In genomic region chr22:36389122-36389521, GRCh38 we compare ENCODE assay signal across 8 cellular contexts. TPM values are rescaled to one million over a fixed set of nuclear protein-coding genes. Genes with fewer than 3 reads are reported as not detected.
A peak's percentile ranks its signal among the peaks of the same experiment; 100 is the strongest.
DNase-seq lines count a peak whose midpoint lies in the region; ATAC-seq and TF ChIP-seq lines count a peak whose summit lies in the region.
"Not testable (repeated sequence)": the region's sequence is repeated elsewhere in the genome, so short reads cannot be mapped to it uniquely, and the experiment has no call there.

No MANE protein-coding gene starts in this region.

- WGBS in heart left ventricle, 4 donors: 82 to 86% (median 84%) methylated on average over 14 of the region's 14 CpGs

- TF ChIP-seq CTCF in AG10803 (conservative IDR thresholded peaks at IDR 0.05; ENCODE audit: low read length); RWPE2 (IDR thresholded peaks at IDR 0.05; ENCODE audit: poor library complexity, severe bottlenecking); heart left ventricle (IDR thresholded peaks at IDR 0.05): not testable (repeated sequence)

- H3K9ac ChIP-seq in HUES48 (ENCODE audit: low read depth, low read length): not testable (repeated sequence)

- not testable (repeated sequence) for H3K9me3 ChIP-seq in HUES48 (ENCODE audit: control insufficient read depth, insufficient read depth, low read length); RWPE2 (ENCODE audit: severe bottlenecking); heart left ventricle; naive thymus-derived CD4-positive, alpha-beta T cell (ENCODE audit: control insufficient read depth in 2 of 3, low read length in 3 of 3)

- H3K9me3 Mint-ChIP-seq in activated T-cell treated with anti-CD3 and anti-CD28 coated beads, Interleukin-2, amount 50 U/mL, for 72 hours; central memory CD8-positive, alpha-beta T cell; naive thymus-derived CD4-positive, alpha-beta T cell; stimulated activated effector memory CD8-positive, alpha-beta T cell treated with anti-CD3 and anti-CD28 coated beads, Interleukin-12 subunit alpha, Interleukin-12 subunit beta, amount 100 ng/mL, for 72 hours: not testable (repeated sequence)

- TF ChIP-seq POLR2A in heart left ventricle (IDR thresholded peaks at IDR 0.05): not testable (repeated sequence)

- not testable (repeated sequence) for H3K27me3 Mint-ChIP-seq in activated T-cell treated with anti-CD3 and anti-CD28 coated beads, Interleukin-2, amount 50 U/mL, for 72 hours (ENCODE audit: low read depth); central memory CD8-positive, alpha-beta T cell; naive thymus-derived CD4-positive, alpha-beta T cell

- not testable (repeated sequence) for DNase-seq in AG10803 (ENCODE audit: low read depth); RWPE2 (ENCODE audit: low spot score); activated T-cell treated with anti-CD3 and anti-CD28 coated beads, Interleukin-2, amount 50 U/mL, for 72 hours; central memory CD8-positive, alpha-beta T cell (ENCODE audit: low spot score in 2 of 2); naive thymus-derived CD4-positive, alpha-beta T cell; stimulated activated effector memory CD8-positive, alpha-beta T cell treated with anti-CD3 and anti-CD28 coated beads, Interleukin-12 subunit alpha, Interleukin-12 subunit beta, amount 100 ng/mL, for 72 hours (ENCODE audit: low spot score in 2 of 2)
- peak in 1 of 5 donors; percentile 34 for DNase-seq in heart left ventricle

- peaks cover 10 to 17% of the 10 kb centered on the region in 2 donors for H3K36me3 Mint-ChIP-seq in activated T-cell treated with anti-CD3 and anti-CD28 coated beads, Interleukin-2, amount 50 U/mL, for 72 hours (ENCODE audit: insufficient read depth in 2 of 2)
- peaks cover 31% of the 10 kb centered on the region for H3K36me3 Mint-ChIP-seq in central memory CD8-positive, alpha-beta T cell (ENCODE audit: insufficient read depth)
- peaks cover 0 to 29% (median 5%) of the 10 kb centered on the region in 5 donors for H3K36me3 Mint-ChIP-seq in naive thymus-derived CD4-positive, alpha-beta T cell
- H3K36me3 Mint-ChIP-seq in stimulated activated effector memory CD8-positive, alpha-beta T cell treated with anti-CD3 and anti-CD28 coated beads, Interleukin-12 subunit alpha, Interleukin-12 subunit beta, amount 100 ng/mL, for 72 hours: peaks cover 41% of the 10 kb centered on the region

- H3K4me1 ChIP-seq in HUES48 (ENCODE audit: control insufficient read depth, insufficient read depth, low read length) (peaks cover 20% of the 10 kb centered on the region), RWPE2 (ENCODE audit: insufficient read depth, poor library complexity, severe bottlenecking) (peaks cover 18% of the 10 kb centered on the region), heart left ventricle (peaks cover 1 to 52% (median 18%) of the 10 kb centered on the region in 12 donors)
- peaks cover 8 to 11% of the 10 kb centered on the region in 2 donors for H3K4me1 ChIP-seq in naive thymus-derived CD4-positive, alpha-beta T cell (ENCODE audit: control insufficient read depth in 2 of 2, insufficient read depth in 2 of 2, low read length in 2 of 2)

- CTCF ChIA-PET in naive thymus-derived CD4-positive, alpha-beta T cell (lab: Charles Lee): interaction anchor here (1.4 kb wide), 1 partner anchor 17 kb away, joined by 5 read pairs; no protein-coding TSS in a partner anchor

- H3K4me3 Mint-ChIP-seq in activated T-cell treated with anti-CD3 and anti-CD28 coated beads, Interleukin-2, amount 50 U/mL, for 72 hours: peak overlapping the region; percentile 89 to 93
- H3K4me3 Mint-ChIP-seq in central memory CD8-positive, alpha-beta T cell: peak overlapping the region; percentile 96
- H3K4me3 Mint-ChIP-seq in naive thymus-derived CD4-positive, alpha-beta T cell: peak overlapping the region in 9 of 10 donors; percentile 83 to 94 (median 90)
- peak overlapping the region; percentile 99 for H3K4me3 Mint-ChIP-seq in stimulated activated effector memory CD8-positive, alpha-beta T cell treated with anti-CD3 and anti-CD28 coated beads, Interleukin-12 subunit alpha, Interleukin-12 subunit beta, amount 100 ng/mL, for 72 hours

- H3K27me3 ChIP-seq in HUES48 (ENCODE audit: control insufficient read depth, insufficient read depth, low read length); RWPE2 (ENCODE audit: insufficient read depth, poor library complexity, severe bottlenecking); heart left ventricle; naive thymus-derived CD4-positive, alpha-beta T cell (ENCODE audit: control insufficient read depth in 2 of 2, insufficient read depth in 2 of 2, low read length in 2 of 2): not testable (repeated sequence)

- H3K27ac Mint-ChIP-seq in activated T-cell treated with anti-CD3 and anti-CD28 coated beads, Interleukin-2, amount 50 U/mL, for 72 hours; central memory CD8-positive, alpha-beta T cell (ENCODE audit: low read depth); stimulated activated effector memory CD8-positive, alpha-beta T cell treated with anti-CD3 and anti-CD28 coated beads, Interleukin-12 subunit alpha, Interleukin-12 subunit beta, amount 100 ng/mL, for 72 hours: not testable (repeated sequence)
- peak overlapping the region in 6 of 9 donors; percentile 59 to 93 (median 88) for H3K27ac Mint-ChIP-seq in naive thymus-derived CD4-positive, alpha-beta T cell

- H3K4me1 Mint-ChIP-seq in activated T-cell treated with anti-CD3 and anti-CD28 coated beads, Interleukin-2, amount 50 U/mL, for 72 hours (ENCODE audit: low read depth): peaks cover 44% of the 10 kb centered on the region
- peaks cover 34% of the 10 kb centered on the region for H3K4me1 Mint-ChIP-seq in central memory CD8-positive, alpha-beta T cell
- peaks cover 12 to 37% (median 23%) of the 10 kb centered on the region in 7 donors for H3K4me1 Mint-ChIP-seq in naive thymus-derived CD4-positive, alpha-beta T cell
- H3K4me1 Mint-ChIP-seq in stimulated activated effector memory CD8-positive, alpha-beta T cell treated with anti-CD3 and anti-CD28 coated beads, Interleukin-12 subunit alpha, Interleukin-12 subunit beta, amount 100 ng/mL, for 72 hours: peaks cover 28% of the 10 kb centered on the region

- H3K27ac ChIP-seq in HUES48 (ENCODE audit: low read depth, low read length); naive thymus-derived CD4-positive, alpha-beta T cell (ENCODE audit: low read depth, low read length): not testable (repeated sequence)
- peak overlapping the region; percentile 96 for H3K27ac ChIP-seq in RWPE2 (ENCODE audit: poor library complexity, severe bottlenecking)
- peak overlapping the region in 9 of 12 donors; percentile 45 to 99 (median 84) for H3K27ac ChIP-seq in heart left ventricle

- H3K36me3 ChIP-seq in HUES48 (ENCODE audit: control insufficient read depth, insufficient read depth, low read length): not testable (repeated sequence)
- H3K36me3 ChIP-seq in RWPE2 (ENCODE audit: low read depth) (peaks cover 31% of the 10 kb centered on the region), heart left ventricle (peaks cover 0 to 19% (median 1%) of the 10 kb centered on the region in 9 donors)
- H3K36me3 ChIP-seq in naive thymus-derived CD4-positive, alpha-beta T cell (ENCODE audit: control insufficient read depth in 2 of 3, insufficient read depth in 3 of 3, low read length in 3 of 3): peaks cover 0 to 16% (median 6%) of the 10 kb centered on the region in 3 experiments

- intact Hi-C loops in heart left ventricle (cut with DNase I): loop anchor here (5.0 to 10.0 kb wide), 7 partner anchors 57 to 78 kb away; no protein-coding TSS in a partner anchor
- intact Hi-C loops in naive thymus-derived CD4-positive, alpha-beta T cell (cut with micrococcal nuclease): loop anchor here (2.0 to 10.0 kb wide), 2 partner anchors 140 to 846 kb away; partner anchors contain the start of gene EIF3D (in 1 of the 2)

- POLR2A ChIA-PET in naive thymus-derived CD4-positive, alpha-beta T cell (lab: Charles Lee): interaction anchor here (0.7 to 35.9 kb wide), 4 partner anchors 10 to 75 kb away, joined by 3 to 1512 read pairs (median 7); no protein-coding TSS in a partner anchor

- ATAC-seq in RWPE2 (ENCODE audit: low read depth); activated T-cell treated with anti-CD3 and anti-CD28 coated beads, Interleukin-2, amount 50 U/mL, for 72 hours (replicated peaks in 1 of 2); central memory CD8-positive, alpha-beta T cell (replicated peaks; ENCODE audit: extremely low read depth, poor library complexity, severe bottlenecking); heart left ventricle; naive thymus-derived CD4-positive, alpha-beta T cell; stimulated activated effector memory CD8-positive, alpha-beta T cell treated with anti-CD3 and anti-CD28 coated beads, Interleukin-12 subunit alpha, Interleukin-12 subunit beta, amount 100 ng/mL, for 72 hours: not testable (repeated sequence)

- H3K4me3 ChIP-seq in AG10803 (ENCODE audit: low read length) (peak overlapping the region; percentile 60), HUES48 (ENCODE audit: low read depth, low read length) (peak overlapping the region; percentile 63; the same call in 1 of the 2 replicates), RWPE2 (ENCODE audit: severe bottlenecking) (peak overlapping the region; percentile 38), heart left ventricle (peak overlapping the region in 9 of 12 donors; percentile 10 to 99 (median 73))
- H3K4me3 ChIP-seq in naive thymus-derived CD4-positive, alpha-beta T cell (ENCODE audit: low read length): not testable (repeated sequence)

RNA-seq across cellular contexts. Expression of gene MYH9, which starts 1.4 kb away (rescaled TPM):
- 100 to 1,000 TPM; 529 to 662 TPM for total RNA-seq in activated T-cell treated with anti-CD3 and anti-CD28 coated beads, Interleukin-2, amount 50 U/mL, for 72 hours
- 100 to 1,000 TPM; 126 to 482 (median 238) TPM for total RNA-seq in heart left ventricle
- 100 to 1,000 TPM; 109 to 407 TPM for polyA plus RNA-seq in heart left ventricle
- 100 to 1,000 TPM; 650 to 900 (median 803) TPM for total RNA-seq in naive thymus-derived CD4-positive, alpha-beta T cell
- polyA plus RNA-seq in naive thymus-derived CD4-positive, alpha-beta T cell: 100 to 1,000 TPM in 1 of 2 donors, 10 to 100 TPM in 1; 95.5 to 501 TPM
